In genomic region chr16:30084816-30085159, GRCh38 we compare ENCODE assay signal across 26 cellular contexts. TPM values are rescaled to one million over a fixed set of nuclear protein-coding genes. Genes with fewer than 3 reads are reported as not detected.
DNase-seq lines count a peak whose midpoint lies in the region; ATAC-seq, FAIRE-seq and TF ChIP-seq lines count a peak whose summit lies in the region.
"Had no signal": no experiment of that assay in that cellular context is flagged by ENCODE, and none has a peak within 500 bp of the region (broad histone marks: within the 10 kb centered on the region; RNA-seq: fewer than 3 reads in every experiment).

No MANE protein-coding gene starts in this region.

- no peak overlapping the region for H4K91ac ChIP-seq in mesenchymal stem cell (ENCODE audit: low read length)

- no peak for TF ChIP-seq CTCF in GM23338 (conservative IDR thresholded peaks at IDR 0.05; ENCODE audit: low read depth in 2 of 2)
- no peak for TF ChIP-seq CTCF in K562 (IDR thresholded peaks at IDR 0.05 in 2 of 3, conservative IDR thresholded peaks at IDR 0.05 in 1 of 3; ENCODE audit: insufficient read depth in 2 of 3, low read depth in 1 of 3, low read length in 3 of 3)
- no peak for TF ChIP-seq CTCF in suprapubic skin (IDR thresholded peaks at IDR 0.05)
- no peak for TF ChIP-seq CTCF in thyroid gland (IDR thresholded peaks at IDR 0.05)

- 80% methylated on average over 11 of the region's 17 CpGs for WGBS in K562 (ENCODE audit: insufficient coverage, low coverage, missing lambda C conversion rate)
- WGBS in mesenchymal stem cell, result 89% methylated on average over 17 of the region's 17 CpGs
- 41% methylated on average over 15 of the region's 17 CpGs for WGBS in suprapubic skin
- WGBS in thyroid gland, 2 donors, result 71 to 77% methylated on average over 15 to 17 of the region's 17 CpGs

- H3K27me3 ChIP-seq in GM23338 (ENCODE audit: insufficient read depth) (no peaks in the 10 kb centered on the region), K562 (ENCODE audit: control insufficient read depth in 2 of 2, insufficient read depth in 2 of 2, low read length in 2 of 2) (no peaks in the 10 kb centered on the region), mesenchymal stem cell (ENCODE audit: control insufficient read depth in 1 of 2, insufficient read depth in 1 of 2, low read length in 2 of 2) (no peaks in the 10 kb centered on the region), suprapubic skin (no peaks in the 10 kb centered on the region), thyroid gland (no peaks in the 10 kb centered on the region)
- H3K27me3 ChIP-seq: BLaER1, body of pancreas, colonic mucosa, tibial artery had no signal

- no peak overlapping the region for H3K4ac ChIP-seq in mesenchymal stem cell (ENCODE audit: low read depth in 1 of 2, low read length in 2 of 2)

- DNase-seq in GM23338 (ENCODE audit: low spot score) (no peak), K562 (ENCODE audit: extremely low read depth in 1 of 4, low spot score in 3 of 4) (no peak), mesenchymal stem cell (no peak), suprapubic skin (ENCODE audit: low spot score in 2 of 2) (no peak), COLO668 (lab: John Stamatoyannopoulos, UW; ENCODE audit: unreplicated experiment) (no peak), DMS153 treated with DMSO at 0.1 percent for 48 hours (lab: John Stamatoyannopoulos, UW; ENCODE audit: unreplicated experiment) (no peak), thyroid gland (no peak)
- DNase-seq: activated CD4-positive, alpha-beta T cell treated with anti-CD3 and anti-CD28 coated beads, Interleukin-2, amount 50 U/mL, for 4 hours; activated naive CD4-positive, alpha-beta T cell treated with anti-CD3 and anti-CD28 coated beads, Interleukin-2, amount 50 U/mL, for 16 hours; body of pancreas; colonic mucosa; DMS 273 treated with DMSO at 0.1 percent for 48 hours; foreskin fibroblast; kidney glomerular epithelial cell; NCI-H1417; NCI-H2107; NCI-H526; SHP77; T-helper 1 cell had no signal

- no peak overlapping the region for H2BK120ac ChIP-seq in mesenchymal stem cell (ENCODE audit: low read depth, low read length)

- FAIRE-seq in K562 (lab: Jason Lieb, UNC), result no peak
- FAIRE-seq: G401.6, HTR-8/SVneo had no signal

- intact Hi-C loops in K562 (cut with micrococcal nuclease), result no loop called here
- intact Hi-C loops in thyroid gland (cut with DNase I), result loop anchor here (10.0 kb wide), 1 partner anchor 340 kb away; no protein-coding TSS in a partner anchor

- CTCF ChIA-PET in K562 (lab: Yijun Ruan, JAX; ENCODE audit: low intra/inter-chr PET ratio), result no interaction called here

- H3K9me2 ChIP-seq in GM23338 (ENCODE audit: insufficient read depth), result no peaks in the 10 kb centered on the region

- no peak for TF ChIP-seq EP300 in K562 (IDR thresholded peaks at IDR 0.05; ENCODE audit: low read length)
- no peak for TF ChIP-seq EP300 in suprapubic skin (IDR thresholded peaks at IDR 0.05)

- H3K36me3 ChIP-seq in GM23338 (ENCODE audit: insufficient read depth) (peaks cover 4% of the 10 kb centered on the region), K562 (ENCODE audit: control insufficient read depth, insufficient read depth, low read length) (peaks cover 66% of the 10 kb centered on the region; the same call in 2 of the 3 replicates), mesenchymal stem cell (ENCODE audit: control insufficient read depth in 1 of 2, insufficient read depth in 2 of 2, low read depth in 1 of 2, low read length in 2 of 2) (peaks cover 57 to 77% of the 10 kb centered on the region in 2 experiments), suprapubic skin (peaks cover 67% of the 10 kb centered on the region), thyroid gland (peaks cover 46 to 51% of the 10 kb centered on the region in 2 donors)

- H4K8ac ChIP-seq in mesenchymal stem cell (ENCODE audit: low read length), result no peak overlapping the region

- H3K18ac ChIP-seq in mesenchymal stem cell (ENCODE audit: low read depth in 1 of 2, low read length in 2 of 2), result no peak overlapping the region

- H3K4me1 ChIP-seq in GM23338 (ENCODE audit: insufficient read depth), result peaks cover 6% of the 10 kb centered on the region; the same call in 1 of the 2 replicates
- H3K4me1 ChIP-seq in K562 (replicated peaks in 1 of 2; ENCODE audit: control insufficient read depth in 2 of 2, insufficient read depth in 2 of 2, low read length in 2 of 2), result peaks cover 0 to 28% of the 10 kb centered on the region in 2 experiments; a peak in 3 of 5 replicates
- peaks cover 4% of the 10 kb centered on the region for H3K4me1 ChIP-seq in mesenchymal stem cell (ENCODE audit: control insufficient read depth, insufficient read depth, low read depth, low read length)
- H3K4me1 ChIP-seq in suprapubic skin, result peaks cover 22% of the 10 kb centered on the region
- no peaks in the 10 kb centered on the region for H3K4me1 ChIP-seq in thyroid gland
- H3K4me1 ChIP-seq: colonic mucosa, tibial artery had no signal

- H3K9me3 ChIP-seq in K562 (replicated peaks; ENCODE audit: control insufficient read depth, insufficient read depth, low read depth, low read length), result no peaks in the 10 kb centered on the region
- no peaks in the 10 kb centered on the region for H3K9me3 ChIP-seq in mesenchymal stem cell (ENCODE audit: control insufficient read depth, low read length)
- no peaks in the 10 kb centered on the region for H3K9me3 ChIP-seq in suprapubic skin
- no peaks in the 10 kb centered on the region for H3K9me3 ChIP-seq in thyroid gland
- H3K9me3 ChIP-seq: BLaER1, body of pancreas, colonic mucosa, tibial artery had no signal

- POLR2A ChIA-PET in K562 (lab: Yijun Ruan, JAX), result interaction anchor here (1.4 to 1.7 kb wide), 2 partner anchors 10 to 19 kb away, joined by 6 to 9 read pairs; partner anchors contain the start of gene ALDOA

- H3K27ac Mint-ChIP-seq in GM23338, result no peak overlapping the region
- H3K27ac Mint-ChIP-seq: mesothelial cell of epicardium had no signal

- H3K9me3 Mint-ChIP-seq in GM23338, result no peaks in the 10 kb centered on the region; the same call in 2 of the 3 replicates
- H3K9me3 Mint-ChIP-seq: mesothelial cell of epicardium, neural crest cell had no signal

- in situ Hi-C loops in K562 (cut with MboI), result no loop called here

- no peak overlapping the region for H3K9ac ChIP-seq in K562 (ENCODE audit: insufficient read depth in 1 of 2, low read depth in 2 of 2, low read length in 2 of 2)
- H3K9ac ChIP-seq in mesenchymal stem cell (ENCODE audit: low read length), result peak overlapping the region; percentile 75

- H3F3A ChIP-seq in GM23338 (replicated peaks; ENCODE audit: low read depth), result 0 out of 2 replicates have a peak, but pooled peaks cover 2% of the 10 kb centered on the region

- no TSS peak for BruUV-seq in K562 (replicated peaks; lab: Mats Ljungman, UMichigan)

- no peak for TF ChIP-seq RAD21 in K562 (CRISPR knock-in tag; conservative IDR thresholded peaks at IDR 0.05 in 1 of 2, IDR thresholded peaks at IDR 0.05 in 1 of 2)

- no peak overlapping the region for H3K14ac ChIP-seq in mesenchymal stem cell (ENCODE audit: low read length in 2 of 2)

- H3K4me2 ChIP-seq in GM23338 (no peak overlapping the region), K562 (ENCODE audit: insufficient read depth, low read length) (no peak overlapping the region), mesenchymal stem cell (ENCODE audit: low read length, poor library complexity, severe bottlenecking) (no peak overlapping the region)
- H3K4me2 ChIP-seq: BLaER1 had no signal

- H3K27me3 Mint-ChIP-seq in GM23338 (ENCODE audit: insufficient read depth, low read depth, poor library complexity), result peaks cover 19% of the 10 kb centered on the region

- H2AFZ ChIP-seq in GM23338 (no peak overlapping the region), K562 (ENCODE audit: low read depth, low read length) (no peak overlapping the region), mesenchymal stem cell (ENCODE audit: low read depth, low read length) (no peak overlapping the region)

- ATAC-seq in GM23338, result no peak
- no peak for ATAC-seq in K562
- ATAC-seq: body of pancreas had no signal

- H4K20me1 ChIP-seq in GM23338 (replicated peaks; ENCODE audit: insufficient read depth) (peaks cover 4% of the 10 kb centered on the region), K562 (replicated peaks; ENCODE audit: control insufficient read depth, insufficient read depth, low read length) (no peaks in the 10 kb centered on the region)

- H3K79me1 ChIP-seq in mesenchymal stem cell (replicated peaks; ENCODE audit: low read length, poor library complexity, severe bottlenecking), result peaks cover 42% of the 10 kb centered on the region

- H3K4me1 Mint-ChIP-seq in GM23338, result 0 out of 3 replicates have a peak, but pooled peaks cover 2% of the 10 kb centered on the region
- H3K4me1 Mint-ChIP-seq: mesothelial cell of epicardium, neural crest cell had no signal

- H3K9me1 ChIP-seq in K562 (ENCODE audit: control insufficient read depth, insufficient read depth, low read length), result no peaks in the 10 kb centered on the region

- H3K79me2 ChIP-seq in GM23338 (replicated peaks; ENCODE audit: insufficient read depth), result peaks cover 10% of the 10 kb centered on the region
- H3K79me2 ChIP-seq in K562 (ENCODE audit: control insufficient read depth, insufficient read depth, low read length), result peaks cover 10% of the 10 kb centered on the region

- H2AK5ac ChIP-seq in mesenchymal stem cell (ENCODE audit: low read length, severe bottlenecking), result no peak overlapping the region

- TF ChIP-seq POLR2A in K562 (conservative IDR thresholded peaks at IDR 0.05) (no peak), suprapubic skin (IDR thresholded peaks at IDR 0.05) (no peak), thyroid gland (IDR thresholded peaks at IDR 0.05) (no peak)

- peaks cover 55% of the 10 kb centered on the region for H3K36me3 Mint-ChIP-seq in GM23338 (ENCODE audit: low read depth)

- H3K4me3 Mint-ChIP-seq in GM23338, result no peak overlapping the region
- H3K4me3 Mint-ChIP-seq: mesothelial cell of epicardium had no signal

- H3K4me3 ChIP-seq in GM23338 (no peak overlapping the region), K562 (no peak overlapping the region), mesenchymal stem cell (ENCODE audit: insufficient read depth in 1 of 2, low read depth in 1 of 2, low read length in 2 of 2) (no peak overlapping the region), suprapubic skin (no peak overlapping the region), thyroid gland (replicated peaks in 1 of 3) (no peak overlapping the region)
- H3K4me3 ChIP-seq: BLaER1, body of pancreas, colonic mucosa, tibial artery had no signal

- H3K27ac ChIP-seq in GM23338 (ENCODE audit: low read depth), result 0 out of 2 replicates have a peak overlapping the region, but pooled peaks have one; percentile 32
- H3K27ac ChIP-seq in K562 (ENCODE audit: extremely low read depth, low read depth, low read length), result no peak overlapping the region
- no peak overlapping the region for H3K27ac ChIP-seq in mesenchymal stem cell (ENCODE audit: low read length, poor library complexity, severe bottlenecking)
- H3K27ac ChIP-seq in suprapubic skin, result peak overlapping the region; percentile 37
- H3K27ac ChIP-seq in thyroid gland, result no peak overlapping the region
- H3K27ac ChIP-seq: colonic mucosa had no signal

- H2BK12ac ChIP-seq in mesenchymal stem cell (ENCODE audit: low read length in 2 of 2), result no peak overlapping the region

- no peak overlapping the region for H3K23ac ChIP-seq in mesenchymal stem cell (ENCODE audit: low read length in 2 of 2)

- H2BK15ac ChIP-seq in mesenchymal stem cell (ENCODE audit: low read depth, poor library complexity, severe bottlenecking), result no peak overlapping the region

- no peak overlapping the region for H2BK5ac ChIP-seq in mesenchymal stem cell (ENCODE audit: low read depth, low read length, poor library complexity, severe bottlenecking)

RNA-seq across cellular contexts. Expression of gene TBX6, which starts 6.9 kb away (rescaled TPM):
- total RNA-seq in GM23338 (2014; rRNA removed; shearing (Covaris generic)), result 1.1 and 2.3 TPM in 2 replicates
- polyA plus RNA-seq in GM23338 (2016; fragmentation: Nextera tagmentation; extraction: Ambion mirVana), result 1.9 and 2.4 TPM in 2 replicates
- 0.55 and 0.69 TPM in 2 replicates for total RNA-seq in K562 (2011; cell fraction: chromatin; rRNA removed; ENCODE audit: low replicate concordance)
- 1.1 and 1.2 TPM in 2 replicates for total RNA-seq in K562 (2011; cell fraction: nucleolus; rRNA removed)
- 0.73 and 1.1 TPM in 2 replicates for total RNA-seq in K562 (2011; cell fraction: nucleoplasm; rRNA removed)
- 0.09 and 0.73 TPM in 2 replicates for total RNA-seq in K562 (2014; rRNA removed)
- 0.11 TPM in 1 of 2 replicates, not detected in the other for total RNA-seq in K562 (2014; rRNA removed; fragmentation: Illumina TruSeq; extraction: Trizol)
- total RNA-seq in K562 (2015; rRNA removed; fragmentation: Illumina TruSeq; extraction: Trizol), result 0.07 and 0.23 TPM in 2 replicates
- 0.18 and 0.51 TPM in 2 replicates for total RNA-seq in K562 (2021)
- 0.07 and 0.16 TPM in 2 replicates for polyA plus RNA-seq in K562 (2011; rRNA removed)
- 0.10 and 0.18 TPM in 2 replicates for polyA plus RNA-seq in K562 (2011; cell fraction: cytosol; rRNA removed)
- 0.88 and 0.97 TPM in 2 replicates for polyA plus RNA-seq in K562 (2011; cell fraction: nucleus; rRNA removed)
- polyA plus RNA-seq in K562 (2012), result 0.22 and 0.51 TPM in 2 replicates
- polyA plus RNA-seq in K562 (2014; fragmentation: Illumina TruSeq; extraction: Trizol), result 0.30 and 0.31 TPM in 2 replicates
- not detected for polyA plus RNA-seq in K562 (2014; fragmentation: Nextera tagmentation; extraction: Ambion mirVana)
- 0.51 and 0.58 TPM in 2 replicates for polyA plus RNA-seq in K562 (2014; rRNA removed)
- polyA minus RNA-seq in K562 (2011; rRNA and poly(A)+ RNA removed), result not detected in 2 replicates
- not detected in 2 replicates for polyA minus RNA-seq in K562 (2011; cell fraction: cytosol; rRNA and poly(A)+ RNA removed)
- polyA minus RNA-seq in K562 (2011; cell fraction: nucleus; rRNA and poly(A)+ RNA removed), result 0.22 and 0.54 TPM in 2 replicates
- polyA plus RNA-seq in mesenchymal stem cell (2013, experiment 1 of 2), result 0.28 TPM
- polyA plus RNA-seq in mesenchymal stem cell (2013, experiment 2 of 2), result 0.29 TPM
- total RNA-seq in suprapubic skin, result 1 to 10 TPM; 2.7 to 7.6 (median 4.7) TPM
- 1 to 10 TPM; 1.6 to 3.3 (median 2.4) TPM for total RNA-seq in thyroid gland
- total RNA-seq: H4 had no signal

RNA-seq across cellular contexts. Expression of gene PPP4C, which starts 9.0 kb away (rescaled TPM):
- total RNA-seq in GM23338 (2014; rRNA removed; shearing (Covaris generic)), result 108 and 120 TPM in 2 replicates
- polyA plus RNA-seq in GM23338 (2016; fragmentation: Nextera tagmentation; extraction: Ambion mirVana) (169 and 170 TPM in 2 replicates), K562 (2011; rRNA removed) (153 and 187 TPM in 2 replicates), K562 (2014; fragmentation: Illumina TruSeq; extraction: Trizol) (138 and 157 TPM in 2 replicates), K562 (2014; fragmentation: Nextera tagmentation; extraction: Ambion mirVana) (10 to 100 TPM in 1 of 2 experiments, 1 to 10 TPM in 1; 3.5 to 10.7 TPM), K562 (2014; rRNA removed) (183 TPM in 2 replicates)
- 46.3 and 109 TPM in 2 replicates for total RNA-seq in K562 (2011; cell fraction: chromatin; rRNA removed; ENCODE audit: low replicate concordance)
- total RNA-seq in K562 (2011; cell fraction: nucleolus; rRNA removed), result 90.3 and 97.7 TPM in 2 replicates
- 76.9 and 90.5 TPM in 2 replicates for total RNA-seq in K562 (2011; cell fraction: nucleoplasm; rRNA removed)
- total RNA-seq in K562 (2014; rRNA removed) (131 and 171 TPM in 2 replicates), K562 (2014; rRNA removed; fragmentation: Illumina TruSeq; extraction: Trizol) (38.9 and 59.9 TPM in 2 replicates), K562 (2015; rRNA removed; fragmentation: Illumina TruSeq; extraction: Trizol) (107 and 115 TPM in 2 replicates), K562 (2021) (158 TPM in 2 replicates), suprapubic skin (10 to 100 TPM; 52.0 to 66.0 (median 61.2) TPM), thyroid gland (10 to 100 TPM; 43.6 to 59.9 (median 50.8) TPM)
- polyA plus RNA-seq in K562 (2011; cell fraction: cytosol; rRNA removed), result 311 and 402 TPM in 2 replicates
- 149 and 168 TPM in 2 replicates for polyA plus RNA-seq in K562 (2011; cell fraction: nucleus; rRNA removed)
- 161 and 166 TPM in 2 replicates for polyA plus RNA-seq in K562 (2012)
- polyA minus RNA-seq in K562 (2011; rRNA and poly(A)+ RNA removed), result 162 and 295 TPM in 2 replicates
- 136 and 139 TPM in 2 replicates for polyA minus RNA-seq in K562 (2011; cell fraction: cytosol; rRNA and poly(A)+ RNA removed)
- 23.2 and 36.2 TPM in 2 replicates for polyA minus RNA-seq in K562 (2011; cell fraction: nucleus; rRNA and poly(A)+ RNA removed)
- polyA plus RNA-seq in mesenchymal stem cell (2013, experiment 1 of 2), result 94.1 TPM
- polyA plus RNA-seq in mesenchymal stem cell (2013, experiment 2 of 2), result 95.2 TPM

RNA-seq across cellular contexts. Expression of gene YPEL3, which starts 11.2 kb away (rescaled TPM):
- total RNA-seq in GM23338 (2014; rRNA removed; shearing (Covaris generic)), result 21.8 and 27.8 TPM in 2 replicates
- 81.7 and 86.1 TPM in 2 replicates for polyA plus RNA-seq in GM23338 (2016; fragmentation: Nextera tagmentation; extraction: Ambion mirVana)
- total RNA-seq in K562 (2011; cell fraction: chromatin; rRNA removed; ENCODE audit: low replicate concordance), result 14.3 and 26.4 TPM in 2 replicates
- total RNA-seq in K562 (2011; cell fraction: nucleolus; rRNA removed), result 14.2 and 18.0 TPM in 2 replicates
- total RNA-seq in K562 (2011; cell fraction: nucleoplasm; rRNA removed), result 21.4 and 28.6 TPM in 2 replicates
- 3.0 and 4.6 TPM in 2 replicates for total RNA-seq in K562 (2014; rRNA removed)
- total RNA-seq in K562 (2014; rRNA removed; fragmentation: Illumina TruSeq; extraction: Trizol), result 1.0 and 1.8 TPM in 2 replicates
- total RNA-seq in K562 (2015; rRNA removed; fragmentation: Illumina TruSeq; extraction: Trizol), result 1.1 and 1.3 TPM in 2 replicates
- 5.7 and 6.7 TPM in 2 replicates for total RNA-seq in K562 (2021)
- polyA plus RNA-seq in K562 (2011; rRNA removed), result 3.9 and 6.8 TPM in 2 replicates
- 7.5 and 14.0 TPM in 2 replicates for polyA plus RNA-seq in K562 (2011; cell fraction: cytosol; rRNA removed)
- polyA plus RNA-seq in K562 (2011; cell fraction: nucleus; rRNA removed), result 18.2 and 22.9 TPM in 2 replicates
- polyA plus RNA-seq in K562 (2012), result 12.5 and 45.8 TPM in 2 replicates
- polyA plus RNA-seq in K562 (2014; fragmentation: Illumina TruSeq; extraction: Trizol), result 2.9 and 4.4 TPM in 2 replicates
- under 1 TPM; 0.41 to 0.42 TPM for polyA plus RNA-seq in K562 (2014; fragmentation: Nextera tagmentation; extraction: Ambion mirVana)
- 8.6 and 15.0 TPM in 2 replicates for polyA plus RNA-seq in K562 (2014; rRNA removed)
- polyA minus RNA-seq in K562 (2011; rRNA and poly(A)+ RNA removed), result 1.0 and 1.5 TPM in 2 replicates
- polyA minus RNA-seq in K562 (2011; cell fraction: cytosol; rRNA and poly(A)+ RNA removed), result 1.8 and 2.3 TPM in 2 replicates
- polyA minus RNA-seq in K562 (2011; cell fraction: nucleus; rRNA and poly(A)+ RNA removed), result 2.4 and 4.3 TPM in 2 replicates
- 36.0 TPM for polyA plus RNA-seq in mesenchymal stem cell (2013, experiment 1 of 2)
- 34.5 TPM for polyA plus RNA-seq in mesenchymal stem cell (2013, experiment 2 of 2)
- 100 to 1,000 TPM; 138 to 197 (median 195) TPM for total RNA-seq in suprapubic skin
- 100 to 1,000 TPM in 1 of 4 donors, 10 to 100 TPM in 3; 32.4 to 372 (median 68.0) TPM for total RNA-seq in thyroid gland

RNA-seq across cellular contexts. Expression of gene ALDOA, which starts 19.2 kb away (rescaled TPM):
- total RNA-seq in GM23338 (2014; rRNA removed; shearing (Covaris generic)), result 1,113 and 1,306 TPM in 2 replicates
- polyA plus RNA-seq in GM23338 (2016; fragmentation: Nextera tagmentation; extraction: Ambion mirVana), result 1,054 and 1,067 TPM in 2 replicates
- 353 and 782 TPM in 2 replicates for total RNA-seq in K562 (2011; cell fraction: chromatin; rRNA removed; ENCODE audit: low replicate concordance)
- 1,073 and 1,081 TPM in 2 replicates for total RNA-seq in K562 (2011; cell fraction: nucleolus; rRNA removed)
- 670 and 734 TPM in 2 replicates for total RNA-seq in K562 (2011; cell fraction: nucleoplasm; rRNA removed)
- 1,524 and 2,127 TPM in 2 replicates for total RNA-seq in K562 (2014; rRNA removed)
- 349 and 485 TPM in 2 replicates for total RNA-seq in K562 (2014; rRNA removed; fragmentation: Illumina TruSeq; extraction: Trizol)
- total RNA-seq in K562 (2015; rRNA removed; fragmentation: Illumina TruSeq; extraction: Trizol), result 1,293 TPM in 2 replicates
- 2,182 and 2,224 TPM in 2 replicates for total RNA-seq in K562 (2021)
- 1,608 and 2,690 TPM in 2 replicates for polyA plus RNA-seq in K562 (2011; rRNA removed)
- polyA plus RNA-seq in K562 (2011; cell fraction: cytosol; rRNA removed), result 3,531 and 4,006 TPM in 2 replicates
- polyA plus RNA-seq in K562 (2011; cell fraction: nucleus; rRNA removed), result 1,789 and 1,816 TPM in 2 replicates
- polyA plus RNA-seq in K562 (2012), result 2,117 and 3,116 TPM in 2 replicates
- polyA plus RNA-seq in K562 (2014; fragmentation: Illumina TruSeq; extraction: Trizol), result 1,472 and 2,010 TPM in 2 replicates
- 100 to 1,000 TPM; 311 to 650 TPM for polyA plus RNA-seq in K562 (2014; fragmentation: Nextera tagmentation; extraction: Ambion mirVana)
- 1,079 and 1,272 TPM in 2 replicates for polyA plus RNA-seq in K562 (2014; rRNA removed)
- 1,182 and 1,195 TPM in 2 replicates for polyA minus RNA-seq in K562 (2011; rRNA and poly(A)+ RNA removed)
- 2,149 and 3,513 TPM in 2 replicates for polyA minus RNA-seq in K562 (2011; cell fraction: cytosol; rRNA and poly(A)+ RNA removed)
- 407 and 747 TPM in 2 replicates for polyA minus RNA-seq in K562 (2011; cell fraction: nucleus; rRNA and poly(A)+ RNA removed)
- polyA plus RNA-seq in mesenchymal stem cell (2013, experiment 1 of 2), result 915 TPM
- polyA plus RNA-seq in mesenchymal stem cell (2013, experiment 2 of 2), result 888 TPM
- total RNA-seq in suprapubic skin, result 100 to 1,000 TPM; 794 to 967 (median 870) TPM
- 1,000 to 10,000 TPM in 3 of 4 donors, 100 to 1,000 TPM in 1; 752 to 2,025 (median 1,174) TPM for total RNA-seq in thyroid gland

RNA-seq across cellular contexts. Expression of gene GDPD3, which starts 28.5 kb away (rescaled TPM):
- 0.94 TPM in 1 of 2 replicates, not detected in the other for total RNA-seq in GM23338 (2014; rRNA removed; shearing (Covaris generic))
- polyA plus RNA-seq in GM23338 (2016; fragmentation: Nextera tagmentation; extraction: Ambion mirVana) (1.1 and 1.4 TPM in 2 replicates), K562 (2011; rRNA removed) (1.9 and 2.5 TPM in 2 replicates), K562 (2014; fragmentation: Illumina TruSeq; extraction: Trizol) (1.0 and 1.3 TPM in 2 replicates), K562 (2014; fragmentation: Nextera tagmentation; extraction: Ambion mirVana) (1 to 10 TPM in 1 of 2 experiments, under 1 TPM in 1; 0.51 to 1.4 TPM), K562 (2014; rRNA removed) (1.2 and 1.7 TPM in 2 replicates)
- total RNA-seq in K562 (2011; cell fraction: chromatin; rRNA removed; ENCODE audit: low replicate concordance), result 4.9 and 20.8 TPM in 2 replicates
- 8.7 and 14.0 TPM in 2 replicates for total RNA-seq in K562 (2011; cell fraction: nucleolus; rRNA removed)
- total RNA-seq in K562 (2011; cell fraction: nucleoplasm; rRNA removed), result 7.3 and 8.0 TPM in 2 replicates
- total RNA-seq in K562 (2014; rRNA removed) (0.90 and 0.91 TPM in 2 replicates), K562 (2014; rRNA removed; fragmentation: Illumina TruSeq; extraction: Trizol) (0.47 and 0.54 TPM in 2 replicates), K562 (2015; rRNA removed; fragmentation: Illumina TruSeq; extraction: Trizol) (1.1 TPM in 2 replicates), K562 (2021) (1.7 and 3.9 TPM in 2 replicates), suprapubic skin (10 to 100 TPM in 3 of 4 donors, 1 to 10 TPM in 1; 8.7 to 40.0 (median 12.5) TPM), thyroid gland (1 to 10 TPM in 2 of 4 donors, under 1 TPM in 1, not detected in 1; 0.68 to 1.6 (median 1.2) TPM)
- polyA plus RNA-seq in K562 (2011; cell fraction: cytosol; rRNA removed), result 0.83 and 1.4 TPM in 2 replicates
- polyA plus RNA-seq in K562 (2011; cell fraction: nucleus; rRNA removed), result 14.1 and 18.8 TPM in 2 replicates
- polyA plus RNA-seq in K562 (2012), result 1.5 and 4.7 TPM in 2 replicates
- polyA minus RNA-seq in K562 (2011; rRNA and poly(A)+ RNA removed), result 0.18 and 0.53 TPM in 2 replicates
- 2.8 TPM in 1 of 2 replicates, not detected in the other for polyA minus RNA-seq in K562 (2011; cell fraction: cytosol; rRNA and poly(A)+ RNA removed)
- polyA minus RNA-seq in K562 (2011; cell fraction: nucleus; rRNA and poly(A)+ RNA removed), result 1.8 and 2.7 TPM in 2 replicates
- polyA plus RNA-seq in mesenchymal stem cell (2013, experiment 1 of 2), result 2.2 TPM
- 3.1 TPM for polyA plus RNA-seq in mesenchymal stem cell (2013, experiment 2 of 2)
- total RNA-seq: H4 had no signal

Comparison
In these comparisons a context has a peak if more than half of its experiments do, and no peak if none do; other contexts are left out.
1. H3K27ac ChIP-seq: peak in GM23338 (single experiment) and suprapubic skin (single experiment); none in K562 (single experiment), mesenchymal stem cell (single experiment) and thyroid gland (0 of 3).